Comparison of ENCODE assay signal across 11 cellular contexts in genomic region chr10:104323721-104324686, GRCh38. TPM values are rescaled to one million over a fixed set of nuclear protein-coding genes. Genes with fewer than 3 reads are reported as not detected.
DNase-seq lines count a peak whose midpoint lies in the region; ATAC-seq and TF ChIP-seq lines count a peak whose summit lies in the region.
"Had no signal": no experiment of that assay in that cellular context is flagged by ENCODE, and none has a peak within 500 bp of the region (broad histone marks: within the 10 kb centered on the region; RNA-seq: fewer than 3 reads in every experiment).

No MANE protein-coding gene starts in this region.

- peak; percentile 9 for ATAC-seq in activated B cell treated with CpG ODN at 0.5 μM for 24 hours (ENCODE audit: low read depth)
- ATAC-seq in left ventricle myocardium superior = no peak
- ATAC-seq in upper lobe of left lung (ENCODE audit: low FRiP score in 2 of 2) = peak; percentile 7 to 41
- ATAC-seq in GM21825 (IDR thresholded peaks at IDR 0.05; ENCODE audit: unreplicated experiment) = no peak

- peak in 1 of 4 donors; percentile 14 for TF ChIP-seq POLR2A in upper lobe of left lung (IDR thresholded peaks at IDR 0.05)

- peaks cover 20% of the 10 kb centered on the region for H3K36me3 Mint-ChIP-seq in activated B cell treated with CpG ODN at 0.5 μM for 24 hours (ENCODE audit: low read depth)

- TF ChIP-seq CTCF in activated B cell treated with CpG ODN at 0.5 μM for 24 hours (IDR thresholded peaks at IDR 0.05) (no peak), upper lobe of left lung (IDR thresholded peaks at IDR 0.05) (no peak)

- H3K4me3 ChIP-seq in upper lobe of left lung = no peak overlapping the region
- H3K4me3 ChIP-seq: cardiac muscle cell, MG63 had no signal

- TF ChIP-seq EP300 in upper lobe of left lung (IDR thresholded peaks at IDR 0.05) = peak in 1 of 4 donors; percentile 29

- intact Hi-C loops in activated B cell treated with CpG ODN at 0.5 μM for 24 hours (cut with micrococcal nuclease) = loop anchor here (1.0 to 2.0 kb wide), 2 partner anchors 13 to 19 kb away; no protein-coding TSS in a partner anchor
- intact Hi-C loops in left ventricle myocardium superior (cut with micrococcal nuclease) = no loop called here

- H3K27me3 ChIP-seq in upper lobe of left lung = no peaks in the 10 kb centered on the region
- H3K27me3 ChIP-seq: cardiac muscle cell, MG63 had no signal

- 51 to 61% methylated on average over 11 to 13 of the region's 13 CpGs for WGBS in upper lobe of left lung, 2 donors

- peaks cover 100% of the 10 kb centered on the region in 4 donors for H3K4me1 ChIP-seq in upper lobe of left lung

- H3K9me3 Mint-ChIP-seq in activated B cell treated with CpG ODN at 0.5 μM for 24 hours = no peaks in the 10 kb centered on the region

- peak; percentile 62 for DNase-seq in activated effector memory CD4-positive, alpha-beta T cell treated with anti-CD3 and anti-CD28 coated beads, Interleukin-2, amount 50 U/mL, for 16 hours
- no peak for DNase-seq in activated effector memory CD4-positive, alpha-beta T cell treated with Interleukin-2 at 50 U/mL for 16 hours
- DNase-seq in activated B cell treated with CpG ODN at 0.5 μM for 24 hours = no peak
- peak; percentile 54 for DNase-seq in left ventricle myocardium superior
- peak in 1 of 2 donors; percentile 80 for DNase-seq in upper lobe of left lung
- DNase-seq in NCI-H1417 treated with DMSO at 0.1 percent for 48 hours (lab: John Stamatoyannopoulos, UW) = no peak
- no peak for DNase-seq in medulla oblongata (ENCODE audit: extremely low spot score)
- DNase-seq: MG63, T1000 had no signal

- peaks cover 98% of the 10 kb centered on the region for H3K4me1 Mint-ChIP-seq in activated B cell treated with CpG ODN at 0.5 μM for 24 hours

- H3K27ac Mint-ChIP-seq in activated B cell treated with CpG ODN at 0.5 μM for 24 hours = peak overlapping the region; percentile 80

- H3K27ac ChIP-seq in upper lobe of left lung = peak overlapping the region; percentile 88 to 100 (median 94)
- H3K27ac ChIP-seq: cardiac muscle cell had no signal

- H3K9me3 ChIP-seq in upper lobe of left lung = no peaks in the 10 kb centered on the region
- H3K9me3 ChIP-seq: MG63 had no signal

- no peaks in the 10 kb centered on the region for H3K27me3 Mint-ChIP-seq in activated B cell treated with CpG ODN at 0.5 μM for 24 hours

- POLR2A ChIA-PET in activated B cell treated with CpG ODN at 0.5 μM for 24 hours (lab: Charles Lee) = interaction anchor here (1.5 kb wide), 1 partner anchor 14 kb away, joined by 4 read pairs; the partner anchor contains the start of gene ITPRIP

- CTCF ChIA-PET in activated B cell treated with CpG ODN at 0.5 μM for 24 hours (lab: Charles Lee) = interaction anchor here (0.8 to 1.4 kb wide), 3 partner anchors 16 to 19 kb away, joined by 3 to 4 read pairs (median 3); no protein-coding TSS in a partner anchor

- H3K4me3 Mint-ChIP-seq in activated B cell treated with CpG ODN at 0.5 μM for 24 hours = peak overlapping the region; percentile 72

- H3K36me3 ChIP-seq in upper lobe of left lung = peaks cover 0 to 9% (median 0%) of the 10 kb centered on the region in 4 donors
- H3K36me3 ChIP-seq: cardiac muscle cell had no signal

RNA-seq across cellular contexts. Expression of gene ITPRIP, which starts 14.3 kb away (rescaled TPM):
- total RNA-seq in activated B cell treated with CpG ODN at 0.5 μM for 24 hours (21.3 and 26.1 TPM in 2 replicates), left ventricle myocardium superior (27.6 TPM), upper lobe of left lung (10 to 100 TPM; 28.3 to 86.2 (median 34.4) TPM)

RNA-seq across cellular contexts. Expression of gene CFAP58, which starts 29.6 kb away (rescaled TPM):
- total RNA-seq in activated B cell treated with CpG ODN at 0.5 μM for 24 hours (not detected in 2 replicates), left ventricle myocardium superior (1.2 TPM), upper lobe of left lung (10 to 100 TPM in 1 of 6 donors, 1 to 10 TPM in 3, under 1 TPM in 2; 0.14 to 11.0 (median 1.0) TPM)

RNA-seq across cellular contexts. Expression of gene GSTO2, which starts 55.0 kb away (rescaled TPM):
- total RNA-seq in activated B cell treated with CpG ODN at 0.5 μM for 24 hours = 0.56 and 0.91 TPM in 2 replicates
- total RNA-seq in left ventricle myocardium superior = 1.1 TPM
- 10 to 100 TPM in 1 of 6 donors, 1 to 10 TPM in 5; 2.8 to 11.2 (median 7.8) TPM for total RNA-seq in upper lobe of left lung

Comparison
In these comparisons a context has a peak if more than half of its experiments do, and no peak if none do; other contexts are left out.
1. DNase-seq: peak in activated effector memory CD4-positive, alpha-beta T cell treated with anti-CD3 and anti-CD28 coated beads, Interleukin-2, amount 50 U/mL, for 16 hours (single experiment) and left ventricle myocardium superior (single experiment); none in activated effector memory CD4-positive, alpha-beta T cell treated with Interleukin-2 at 50 U/mL for 16 hours (single experiment), activated B cell treated with CpG ODN at 0.5 μM for 24 hours (single experiment), NCI-H1417 treated with DMSO at 0.1 percent for 48 hours (single experiment) and medulla oblongata (single experiment).
2. ATAC-seq: peak in activated B cell treated with CpG ODN at 0.5 μM for 24 hours (single experiment) and upper lobe of left lung (2 of 2); none in left ventricle myocardium superior (single experiment) and GM21825 (single experiment).